28 cellular contexts compared by ENCODE assay signal in the genomic region with DNA sequence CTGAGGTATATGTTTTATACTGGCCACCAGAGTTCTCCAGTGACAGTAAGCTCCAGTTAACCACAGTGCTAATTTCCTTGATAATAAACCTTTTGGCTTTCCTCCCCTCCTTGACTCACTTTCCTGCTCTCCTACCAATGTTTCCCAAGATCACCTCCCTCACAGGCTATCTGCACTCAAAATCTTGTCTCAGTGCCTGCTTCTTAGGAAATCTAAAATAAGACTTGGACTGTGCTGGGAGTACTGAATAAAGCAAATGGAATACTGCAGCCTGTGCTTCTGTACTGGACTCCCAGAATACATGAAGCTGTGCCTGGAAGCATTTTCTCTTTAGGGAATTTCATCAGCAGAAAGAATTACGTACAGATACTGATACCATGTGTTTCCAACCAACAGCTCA. TPM values are rescaled to one million over a fixed set of nuclear protein-coding genes. Genes with fewer than 3 reads are reported as not detected.
A peak's percentile ranks its signal among the peaks of the same experiment; 100 is the strongest.
DNase-seq lines count a peak whose midpoint lies in the region; ATAC-seq, FAIRE-seq and TF ChIP-seq lines count a peak whose summit lies in the region.
"Had no signal": no experiment of that assay in that cellular context is flagged by ENCODE, and none has a peak within 500 bp of the region (broad histone marks: within the 10 kb centered on the region; RNA-seq: fewer than 3 reads in every experiment).

No MANE protein-coding gene starts in this region.

- H3K79me2 ChIP-seq in OCI-LY7 (ENCODE audit: insufficient read depth, low read depth, low read length) (peaks cover 31% of the 10 kb centered on the region), H1 (ENCODE audit: control insufficient read depth in 1 of 2, insufficient read depth in 2 of 2, low read length in 2 of 2) (peaks cover 11 to 30% of the 10 kb centered on the region in 2 experiments; a peak in 3 of 4 replicates)

- no peaks in the 10 kb centered on the region; the same call in 1 of the 2 replicates for H3K23me2 ChIP-seq in H1 (ENCODE audit: low read depth, low read length)

- no peak for TF ChIP-seq EP300 in H1 (IDR thresholded peaks at IDR 0.05; ENCODE audit: borderline replicate concordance in 1 of 2, low read depth in 2 of 2, low read length in 2 of 2)

- no peak overlapping the region for H3K4me2 ChIP-seq in OCI-LY7 (ENCODE audit: low read length)
- no peak overlapping the region for H3K4me2 ChIP-seq in H1 (ENCODE audit: insufficient read depth in 1 of 2, low read depth in 2 of 2, low read length in 2 of 2)

- H3K36me3 ChIP-seq in OCI-LY7 (ENCODE audit: insufficient read depth, low read length) (peaks cover 11% of the 10 kb centered on the region), H1 (ENCODE audit: control insufficient read depth in 2 of 4, insufficient read depth in 4 of 4, low read length in 3 of 4) (no peaks in the 10 kb centered on the region)

- no peaks in the 10 kb centered on the region for H3K9me3 ChIP-seq in OCI-LY7 (ENCODE audit: low read length)
- no peaks in the 10 kb centered on the region for H3K9me3 ChIP-seq in H1 (ENCODE audit: insufficient read depth in 2 of 2, low read depth in 1 of 2, low read length in 1 of 2)
- H3K9me3 ChIP-seq: body of pancreas, MG63, SJSA1 had no signal

- H4K20me1 ChIP-seq in OCI-LY7 (ENCODE audit: insufficient read depth, low read length) (peaks cover 7% of the 10 kb centered on the region; the same call in 1 of the 2 replicates), H1 (replicated peaks in 1 of 2; ENCODE audit: control insufficient read depth in 1 of 2, insufficient read depth in 2 of 2, low read length in 2 of 2) (no peaks in the 10 kb centered on the region)

- H3K27ac Mint-ChIP-seq in stimulated activated effector memory CD8-positive, alpha-beta T cell treated with anti-CD3 and anti-CD28 coated beads, Interleukin-12 subunit alpha, Interleukin-12 subunit beta, amount 100 ng/mL, for 72 hours: peak overlapping the region; percentile 97
- H3K27ac Mint-ChIP-seq: progenitor cell of endocrine pancreas had no signal

- no peak overlapping the region for H3K23ac ChIP-seq in H1 (ENCODE audit: insufficient read length)

- peaks cover 2% of the 10 kb centered on the region for H3K36me3 Mint-ChIP-seq in activated T-cell treated with anti-CD3 and anti-CD28 coated beads, Interleukin-2, amount 50 U/mL, for 4 hours (ENCODE audit: insufficient read depth)
- H3K36me3 Mint-ChIP-seq in stimulated activated effector memory CD8-positive, alpha-beta T cell treated with anti-CD3 and anti-CD28 coated beads, Interleukin-12 subunit alpha, Interleukin-12 subunit beta, amount 100 ng/mL, for 72 hours: peaks cover 34% of the 10 kb centered on the region

- H2BK20ac ChIP-seq in H1 (ENCODE audit: low read length): no peak overlapping the region

- H4K5ac ChIP-seq in H1 (ENCODE audit: insufficient read length, low read depth, low read length): no peak overlapping the region

- H2AFZ ChIP-seq in OCI-LY7 (ENCODE audit: low read length): peak overlapping the region; percentile 83; the same call in 1 of the 2 replicates
- H2AFZ ChIP-seq in H1 (ENCODE audit: low read length): no peak overlapping the region

- no peak overlapping the region for H2BK15ac ChIP-seq in H1 (ENCODE audit: low read length)

- H3K27me3 Mint-ChIP-seq in activated T-cell treated with anti-CD3 and anti-CD28 coated beads, Interleukin-2, amount 50 U/mL, for 4 hours (ENCODE audit: low read depth): no peaks in the 10 kb centered on the region
- H3K27me3 Mint-ChIP-seq: naive thymus-derived CD8-positive, alpha-beta T cell; progenitor cell of endocrine pancreas had no signal

- no peak for TF ChIP-seq POLR2A in H1 (IDR thresholded peaks at IDR 0.05; ENCODE audit: control extremely low read depth in 1 of 2, low read depth in 2 of 2, low read length in 2 of 2)

- no peak overlapping the region for H4K91ac ChIP-seq in H1 (replicated peaks; ENCODE audit: insufficient read length, low read length)

- no peak for TF ChIP-seq CTCF in OCI-LY7 (conservative IDR thresholded peaks at IDR 0.05; ENCODE audit: low read length)
- TF ChIP-seq CTCF in H1 (IDR thresholded peaks at IDR 0.05; ENCODE audit: control extremely low read depth in 1 of 3, insufficient read depth in 1 of 3, low read depth in 1 of 3, low read length in 3 of 3): no peak

- H3K4me1 ChIP-seq in OCI-LY7 (ENCODE audit: insufficient read depth, low read length, poor library complexity, severe bottlenecking) (peaks cover 26% of the 10 kb centered on the region), H1 (replicated peaks in 1 of 4; ENCODE audit: control insufficient read depth in 3 of 4, insufficient read depth in 4 of 4, low read length in 3 of 4) (peaks cover 0 to 3% (median 2%) of the 10 kb centered on the region in 4 experiments; a peak in 3 of 7 replicates)

- no peak for FAIRE-seq in H1 (lab: Jason Lieb, UNC)
- FAIRE-seq: HepG2, kidney, small intestine, urothelium cell line had no signal

- H2BK120ac ChIP-seq in H1 (replicated peaks; ENCODE audit: low read depth, low read length): no peak overlapping the region

- intact Hi-C loops in OCI-LY7 (cut with micrococcal nuclease; ENCODE audit: unreplicated experiment): loop anchor here (5.0 kb wide), 1 partner anchor 547 kb away; no protein-coding TSS in a partner anchor

- H3K4me3 Mint-ChIP-seq in activated T-cell treated with anti-CD3 and anti-CD28 coated beads, Interleukin-2, amount 50 U/mL, for 4 hours: peak overlapping the region; percentile 100
- H3K4me3 Mint-ChIP-seq in stimulated activated effector memory CD8-positive, alpha-beta T cell treated with anti-CD3 and anti-CD28 coated beads, Interleukin-12 subunit alpha, Interleukin-12 subunit beta, amount 100 ng/mL, for 72 hours: peak overlapping the region; percentile 96
- H3K4me3 Mint-ChIP-seq: CD14-positive monocyte had no signal

- no peak for TF ChIP-seq RAD21 in H1 (IDR thresholded peaks at IDR 0.05 in 1 of 2, conservative IDR thresholded peaks at IDR 0.05 in 1 of 2; ENCODE audit: low read depth in 2 of 2, low read length in 2 of 2)

- no peaks in the 10 kb centered on the region for H3K27me3 ChIP-seq in H1 (replicated peaks in 1 of 4; ENCODE audit: control insufficient read depth in 3 of 4, extremely low read depth in 1 of 4, insufficient read depth in 3 of 4, low read length in 3 of 4)
- H3K27me3 ChIP-seq: body of pancreas, MG63, SJSA1 had no signal

- no peak overlapping the region for H3K27ac ChIP-seq in OCI-LY7 (ENCODE audit: low read depth, low read length, poor library complexity, severe bottlenecking)
- no peak overlapping the region for H3K27ac ChIP-seq in H1 (ENCODE audit: low read depth, low read length)
- H3K27ac ChIP-seq: body of pancreas, coronary artery, SJSA1 had no signal

- H3K4me1 Mint-ChIP-seq in activated T-cell treated with anti-CD3 and anti-CD28 coated beads, Interleukin-2, amount 50 U/mL, for 4 hours (ENCODE audit: low read depth): peaks cover 29% of the 10 kb centered on the region
- peaks cover 32% of the 10 kb centered on the region for H3K4me1 Mint-ChIP-seq in stimulated activated effector memory CD8-positive, alpha-beta T cell treated with anti-CD3 and anti-CD28 coated beads, Interleukin-12 subunit alpha, Interleukin-12 subunit beta, amount 100 ng/mL, for 72 hours

- POLR2A ChIA-PET in OCI-LY7 (lab: Charles Lee): interaction anchor here (0.6 to 2.7 kb wide), 10 partner anchors 9 to 800 kb away, joined by 3 to 12 read pairs (median 3); partner anchors contain the start of genes REEP5 and YTHDC2
- POLR2A ChIA-PET in H1 (lab: Charles Lee; ENCODE audit: partially characterized antibody): interaction anchor here (1.0 to 2.4 kb wide), 2 partner anchors 11 to 226 kb away, joined by 3 to 23 read pairs; no protein-coding TSS in a partner anchor

- H3K18ac ChIP-seq in H1 (ENCODE audit: extremely low read depth, low read length): no peak overlapping the region

- H3K9ac ChIP-seq in H1 (replicated peaks in 1 of 4; ENCODE audit: extremely low read depth in 1 of 4, low read depth in 3 of 4, low read length in 3 of 4): no peak overlapping the region; a peak in 1 of 7 replicates

- WGBS in H1 (ENCODE audit: extremely low coverage in 1 of 2, insufficient coverage in 1 of 2, insufficient read length in 1 of 2, insufficient replicate concordance in 2 of 2, low coverage in 1 of 2, low lambda C conversion rate in 2 of 2, missing lambda C conversion rate in 1 of 2), 2 experiments: 81% methylated on average over 1 of the region's 1 CpG; no CpG with 5 or more reads in 1 of the 2 experiments

- no peak overlapping the region for H3K4ac ChIP-seq in H1 (replicated peaks; ENCODE audit: insufficient read length, low read depth, low read length)

- BruUV-seq in OCI-LY7 (replicated peaks; lab: Mats Ljungman, UMichigan): no TSS peak

- ATAC-seq in activated T-cell treated with anti-CD3 and anti-CD28 coated beads, Interleukin-2, amount 50 U/mL, for 4 hours: no peak
- ATAC-seq in stimulated activated effector memory CD8-positive, alpha-beta T cell treated with anti-CD3 and anti-CD28 coated beads, Interleukin-12 subunit alpha, Interleukin-12 subunit beta, amount 100 ng/mL, for 72 hours: no peak
- ATAC-seq: activated CD4-positive, CD25-positive, alpha-beta regulatory T cell treated with anti-CD3 and anti-CD28 coated beads, Interleukin-2, amount 50 U/mL, for 24 hours; body of pancreas; HCT116; HepG2; naive thymus-derived CD8-positive, alpha-beta T cell had no signal

- no peaks in the 10 kb centered on the region for H3K79me1 ChIP-seq in H1 (ENCODE audit: low read depth, low read length)

- no peak overlapping the region for H2BK5ac ChIP-seq in H1 (ENCODE audit: low read depth, low read length)

- no peaks in the 10 kb centered on the region for H3K9me3 Mint-ChIP-seq in activated T-cell treated with anti-CD3 and anti-CD28 coated beads, Interleukin-2, amount 50 U/mL, for 4 hours
- no peaks in the 10 kb centered on the region for H3K9me3 Mint-ChIP-seq in stimulated activated effector memory CD8-positive, alpha-beta T cell treated with anti-CD3 and anti-CD28 coated beads, Interleukin-12 subunit alpha, Interleukin-12 subunit beta, amount 100 ng/mL, for 72 hours
- H3K9me3 Mint-ChIP-seq: CD14-positive monocyte; naive thymus-derived CD8-positive, alpha-beta T cell had no signal

- no peak overlapping the region for H2AK5ac ChIP-seq in H1 (ENCODE audit: low read depth, low read length)

- H4K8ac ChIP-seq in H1 (ENCODE audit: extremely low read depth, insufficient read depth, low read length): no peak overlapping the region

- H3K4me3 ChIP-seq in OCI-LY7 (ENCODE audit: low read depth, low read length, poor library complexity, severe bottlenecking): no peak overlapping the region
- no peak overlapping the region for H3K4me3 ChIP-seq in H1 (ENCODE audit: extremely low read depth in 1 of 4, insufficient read depth in 2 of 4, low read depth in 3 of 4, low read length in 4 of 4)
- H3K4me3 ChIP-seq: body of pancreas, coronary artery, MG63, SJSA1 had no signal

- H2BK12ac ChIP-seq in H1 (ENCODE audit: low read depth, low read length): 0 out of 2 replicates have a peak overlapping the region, but pooled peaks have one; percentile 3

- no peaks in the 10 kb centered on the region for H3K9me2 ChIP-seq in OCI-LY7 (ENCODE audit: insufficient read depth, low read length)

- H3K14ac ChIP-seq in H1 (ENCODE audit: insufficient read length): no peak overlapping the region

- CTCF ChIA-PET in OCI-LY7 (lab: Charles Lee; ENCODE audit: unreplicated experiment) (interaction anchor here (1.0 kb wide), 1 partner anchor 127 kb away, joined by 3 read pairs; no protein-coding TSS in a partner anchor), H1 (lab: Charles Lee; ENCODE audit: partially characterized antibody) (interaction anchor here (2.8 to 3.1 kb wide), 2 partner anchors 21 to 54 kb away, joined by 11 read pairs; partner anchors contain the start of gene REEP5)

- in situ Hi-C loops in G401 (cut with HindIII; ENCODE audit: low sequenced_read_pairs): no loop called here

- H3K56ac ChIP-seq in H1 (replicated peaks; ENCODE audit: insufficient read length, low read depth, low read length): no peak overlapping the region

- no peak for DNase-seq in activated T-cell treated with anti-CD3 and anti-CD28 coated beads, Interleukin-2, amount 50 U/mL, for 4 hours
- DNase-seq in activated T-cell treated with anti-CD3 and anti-CD28 coated beads, Interleukin-2, amount 50 U/mL, for 48 hours: no peak
- DNase-seq in OCI-LY7 (ENCODE audit: low spot score): no peak
- DNase-seq in H1 (ENCODE audit: low read depth in 1 of 2, low spot score in 2 of 2): no peak
- DNase-seq in stimulated activated effector memory CD8-positive, alpha-beta T cell treated with anti-CD3 and anti-CD28 coated beads, Interleukin-12 subunit alpha, Interleukin-12 subunit beta, amount 100 ng/mL, for 72 hours (ENCODE audit: low spot score in 2 of 2): no peak
- DNase-seq in G401 (ENCODE audit: low spot score): no peak
- DNase-seq in NCI-H524 treated with DMSO at 0.1 percent for 48 hours (lab: John Stamatoyannopoulos, UW): no peak
- DNase-seq in mesenteric fat pad (ENCODE audit: low spot score): no peak
- DNase-seq: activated naive CD4-positive, alpha-beta T cell treated with Interleukin-2 at 50 U/mL for 16 hours; body of pancreas; foreskin fibroblast; hypothalamus; kidney; MG63; naive thymus-derived CD8-positive, alpha-beta T cell; NCI-H1436 treated with DMSO at 0.1 percent for 48 hours; NCI-H2171; small intestine; stimulated activated CD4-positive, alpha-beta T cell treated with anti-CD3 and anti-CD28 coated beads, Interleukin-4, amount 100 ng/mL, for 1 hour; T1000 had no signal

RNA-seq across cellular contexts. Expression of gene DCP2, which starts 1.7 kb away (rescaled TPM):
- total RNA-seq in activated T-cell treated with anti-CD3 and anti-CD28 coated beads, Interleukin-2, amount 50 U/mL, for 4 hours: 10 to 100 TPM; 36.8 to 42.1 (median 41.1) TPM
- total RNA-seq in OCI-LY7 (2014; rRNA removed; shearing (Covaris generic)): 69.3 and 81.3 TPM in 2 replicates
- 139 and 158 TPM in 2 replicates for total RNA-seq in OCI-LY7 (2022)
- total RNA-seq in H1 (2021; fragmentation: NEBNext Ultra II Directional; extraction: Animal tissue kit (Norgen Biotek cat#: 25700)): 162 and 173 TPM in 2 replicates
- 14.4 and 41.7 TPM in 2 replicates for polyA plus RNA-seq in H1 (2011; rRNA removed)
- polyA plus RNA-seq in H1 (2011; cell fraction: cytosol; rRNA removed): 24.9 TPM
- polyA plus RNA-seq in H1 (2011; cell fraction: nucleus; rRNA removed): 69.2 TPM
- polyA plus RNA-seq in H1 (2012, experiment 1 of 2): 25.3 to 46.8 TPM (median 37.4 TPM) in 4 replicates
- polyA plus RNA-seq in H1 (2012, experiment 2 of 2): 3.1 TPM
- polyA plus RNA-seq in H1 (2013, experiment 1 of 2): 49.7 TPM
- 50.6 TPM for polyA plus RNA-seq in H1 (2013, experiment 2 of 2)
- polyA minus RNA-seq in H1 (2011; rRNA and poly(A)+ RNA removed): 100 and 161 TPM in 2 replicates
- 76.3 TPM for polyA minus RNA-seq in H1 (2011; cell fraction: cytosol; rRNA and poly(A)+ RNA removed)
- polyA minus RNA-seq in H1 (2011; cell fraction: nucleus; rRNA and poly(A)+ RNA removed): 135 TPM
- 19.1 and 27.7 TPM in 2 replicates for total RNA-seq in G401 (2014; rRNA removed; shearing (Covaris generic))
- total RNA-seq in mesenteric fat pad: 39.2 TPM

RNA-seq across cellular contexts. Expression of gene REEP5, which starts 52.9 kb away (rescaled TPM):
- 10 to 100 TPM; 53.6 to 60.0 (median 58.7) TPM for total RNA-seq in activated T-cell treated with anti-CD3 and anti-CD28 coated beads, Interleukin-2, amount 50 U/mL, for 4 hours
- total RNA-seq in OCI-LY7 (2014; rRNA removed; shearing (Covaris generic)): 20.9 and 25.5 TPM in 2 replicates
- total RNA-seq in OCI-LY7 (2022) (29.5 and 32.0 TPM in 2 replicates), mesenteric fat pad (121 TPM)
- 56.6 and 58.3 TPM in 2 replicates for total RNA-seq in H1 (2021; fragmentation: NEBNext Ultra II Directional; extraction: Animal tissue kit (Norgen Biotek cat#: 25700))
- 69.3 and 94.3 TPM in 2 replicates for polyA plus RNA-seq in H1 (2011; rRNA removed)
- polyA plus RNA-seq in H1 (2011; cell fraction: cytosol; rRNA removed): 60.3 TPM
- polyA plus RNA-seq in H1 (2011; cell fraction: nucleus; rRNA removed): 148 TPM
- 45.8 to 68.6 TPM (median 50.6 TPM) in 4 replicates for polyA plus RNA-seq in H1 (2012, experiment 1 of 2)
- 9.2 TPM for polyA plus RNA-seq in H1 (2012, experiment 2 of 2)
- polyA plus RNA-seq in H1 (2013, experiment 1 of 2): 65.9 TPM
- 70.8 TPM for polyA plus RNA-seq in H1 (2013, experiment 2 of 2)
- polyA minus RNA-seq in H1 (2011; rRNA and poly(A)+ RNA removed): 113 and 123 TPM in 2 replicates
- 39.3 TPM for polyA minus RNA-seq in H1 (2011; cell fraction: cytosol; rRNA and poly(A)+ RNA removed)
- polyA minus RNA-seq in H1 (2011; cell fraction: nucleus; rRNA and poly(A)+ RNA removed): 97.4 TPM
- total RNA-seq in G401 (2014; rRNA removed; shearing (Covaris generic)): 17.5 and 18.7 TPM in 2 replicates
